In the genomic region with DNA sequence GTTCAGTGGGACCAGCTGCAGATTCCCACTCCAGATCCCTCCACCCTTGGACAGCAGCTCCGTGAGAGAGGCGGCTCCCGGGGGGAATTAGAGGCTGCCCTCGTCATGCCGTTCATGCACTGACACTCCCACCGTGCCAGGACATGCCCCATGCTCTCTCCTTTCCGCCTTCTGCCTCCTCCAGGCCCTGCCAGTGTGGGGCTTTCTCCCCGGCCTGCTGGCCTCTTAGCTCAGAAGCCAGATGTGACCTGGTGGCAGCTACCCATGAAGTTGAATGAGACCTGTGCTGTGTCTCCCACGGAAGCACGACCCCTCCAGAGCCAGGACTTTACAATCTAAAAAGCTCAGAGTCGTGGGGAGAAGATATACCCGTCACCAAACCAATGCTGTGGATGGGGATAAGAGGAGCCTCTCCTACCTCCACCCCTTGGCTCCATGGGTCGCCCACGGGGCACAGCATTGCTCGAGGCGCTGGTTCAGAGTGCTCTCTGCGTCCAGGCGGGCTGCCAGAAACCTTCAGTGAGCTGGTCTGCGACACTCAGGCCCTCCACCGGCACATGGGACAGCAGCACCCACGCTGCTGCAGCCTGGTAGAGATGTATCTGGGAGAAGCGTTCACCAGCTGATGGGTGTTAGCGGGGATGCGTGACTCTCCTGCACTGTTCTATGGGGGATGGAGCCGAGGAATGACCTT, we compare ENCODE assay signal across 14 cellular contexts.
"Had no signal": no experiment of that assay in that cellular context is flagged by ENCODE, and none has a peak within 500 bp of the region (broad histone marks: within the 10 kb centered on the region; RNA-seq: fewer than 3 reads in every experiment).

No MANE protein-coding gene starts in this region.

- H3K27me3 ChIP-seq: right lobe of liver had no signal

- H3K36me3 Mint-ChIP-seq: activated CD4-positive, alpha-beta memory T cell treated with anti-CD3 and anti-CD28 coated beads for 36 hours; stimulated activated memory B cell treated with anti-CD40 and anti-IgM and Interleukin-4, amounts not matched to agents 10 μg/mL and 1 μg/mL and 100 μg/mL, for 72 hours had no signal

- H3K4me3 Mint-ChIP-seq: activated CD4-positive, alpha-beta memory T cell treated with anti-CD3 and anti-CD28 coated beads for 36 hours; activated T-cell treated with anti-CD3 and anti-CD28 coated beads, Interleukin-2, amount 50 U/mL, for 72 hours; stimulated activated memory B cell treated with anti-CD40 and anti-IgM and Interleukin-4, amounts not matched to agents 10 μg/mL and 1 μg/mL and 100 μg/mL, for 72 hours had no signal

- H3K9me3 ChIP-seq: breast epithelium, gastroesophageal sphincter, lower lobe of right lung, right lobe of liver, tibial artery had no signal

- H3K9me3 Mint-ChIP-seq: activated CD4-positive, alpha-beta memory T cell treated with anti-CD3 and anti-CD28 coated beads for 36 hours; activated T-cell treated with anti-CD3 and anti-CD28 coated beads, Interleukin-2, amount 50 U/mL, for 72 hours; stimulated activated memory B cell treated with anti-CD40 and anti-IgM and Interleukin-4, amounts not matched to agents 10 μg/mL and 1 μg/mL and 100 μg/mL, for 72 hours had no signal

- H3K27ac ChIP-seq: breast epithelium, gastroesophageal sphincter, lower lobe of right lung, right lobe of liver, tibial artery had no signal

- H3K4me3 ChIP-seq: breast epithelium, gastroesophageal sphincter, lower lobe of right lung, right lobe of liver, tibial artery had no signal

- H3K4me1 Mint-ChIP-seq: stimulated activated memory B cell treated with anti-CD40 and anti-IgM and Interleukin-4, amounts not matched to agents 10 μg/mL and 1 μg/mL and 100 μg/mL, for 72 hours had no signal

- H3K36me3 ChIP-seq: breast epithelium, gastroesophageal sphincter, lower lobe of right lung, right lobe of liver, tibial artery had no signal

- H3K4me1 ChIP-seq: right lobe of liver had no signal

- ATAC-seq: activated T-cell treated with anti-CD3 and anti-CD28 coated beads, Interleukin-2, amount 50 U/mL, for 72 hours; gastroesophageal sphincter; lower lobe of right lung; stimulated activated memory B cell treated with anti-CD40 and anti-IgM and Interleukin-4, amounts not matched to agents 10 μg/mL and 1 μg/mL and 100 μg/mL, for 72 hours had no signal

- H3K27ac Mint-ChIP-seq: activated CD4-positive, alpha-beta memory T cell treated with anti-CD3 and anti-CD28 coated beads for 36 hours; activated T-cell treated with anti-CD3 and anti-CD28 coated beads, Interleukin-2, amount 50 U/mL, for 72 hours; progenitor cell of endocrine pancreas; stimulated activated memory B cell treated with anti-CD40 and anti-IgM and Interleukin-4, amounts not matched to agents 10 μg/mL and 1 μg/mL and 100 μg/mL, for 72 hours had no signal

- DNase-seq: activated CD4-positive, alpha-beta memory T cell treated with anti-CD3 and anti-CD28 coated beads for 36 hours; activated naive CD4-positive, alpha-beta T cell; activated T-cell treated with anti-CD3 and anti-CD28 coated beads, Interleukin-2, amount 50 U/mL, for 72 hours; aorta; kidney glomerular epithelial cell; lower lobe of right lung; midbrain; T-helper 9 cell had no signal
